In the genomic region with DNA sequence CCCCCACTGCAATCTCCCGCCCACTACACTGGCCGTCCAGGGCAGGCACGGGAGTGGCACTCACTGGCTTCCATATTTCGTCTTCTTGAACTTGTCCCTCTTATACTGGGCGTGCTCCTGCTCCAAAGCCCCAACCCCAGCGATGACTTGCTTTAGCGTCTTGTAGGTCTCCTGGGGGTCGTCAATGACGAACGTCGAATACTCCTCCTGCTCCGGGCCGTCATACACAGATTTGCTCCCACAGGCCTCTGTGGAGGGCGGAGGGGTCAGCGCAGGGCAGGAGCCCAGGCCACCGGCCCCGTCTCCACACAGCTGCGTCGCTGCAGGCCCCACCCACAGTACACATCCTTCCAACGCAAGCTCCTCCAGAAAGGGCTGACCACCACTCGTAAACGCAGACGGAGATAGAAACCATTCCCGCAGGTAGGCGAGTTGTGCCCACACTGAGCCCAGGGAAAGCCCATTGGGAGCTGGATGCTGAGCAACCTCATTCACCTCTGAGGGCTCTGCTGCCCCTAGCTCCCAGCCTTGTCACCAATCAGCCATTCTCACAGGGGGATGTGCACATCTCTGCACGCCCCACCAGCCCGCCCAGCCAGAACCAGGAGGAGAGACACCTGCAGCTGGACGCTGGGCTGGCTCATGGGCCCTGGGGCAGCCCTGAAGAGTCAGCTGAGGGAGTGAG, we compare ENCODE assay signal across 17 cellular contexts. TPM values are rescaled to one million over a fixed set of nuclear protein-coding genes. Genes with fewer than 3 reads are reported as not detected.
DNase-seq lines count a peak whose midpoint lies in the region; ATAC-seq, FAIRE-seq and TF ChIP-seq lines count a peak whose summit lies in the region.
"Had no signal": no experiment of that assay in that cellular context is flagged by ENCODE, and none has a peak within 500 bp of the region (broad histone marks: within the 10 kb centered on the region; RNA-seq: fewer than 3 reads in every experiment).

No MANE protein-coding gene starts in this region.

- H3K27ac Mint-ChIP-seq in glutamatergic neuron (ENCODE audit: unreplicated experiment) (no peak overlapping the region), endothelial cell (ENCODE audit: unreplicated experiment) (no peak overlapping the region)
- H3K27ac Mint-ChIP-seq: activated CD4-positive, alpha-beta memory T cell treated with anti-CD3 and anti-CD28 coated beads for 36 hours; activated T-helper 1 cell treated with anti-CD3 and anti-CD28 coated beads, Interleukin-12 subunit alpha, Interleukin-12 subunit beta, Interleukin-2, Interleukin-4 antibody, amounts not matched to agents 30 ng/mL and 10 ng/mL and 1 ng/mL, durations not matched to agents 14 hours and 24 hours and 36 hours had no signal

- H4K20me1 ChIP-seq in HepG2 (ENCODE audit: insufficient read depth, low read length): no peaks in the 10 kb centered on the region

- no peak for TF ChIP-seq POLR2A in right lobe of liver (IDR thresholded peaks at IDR 0.05)
- no peak for TF ChIP-seq POLR2A in HepG2 (IDR thresholded peaks at IDR 0.05; ENCODE audit: insufficient read depth in 1 of 2, low read depth in 2 of 2, low read length in 2 of 2)

- H3K4me1 Mint-ChIP-seq in glutamatergic neuron (ENCODE audit: low read depth, unreplicated experiment) (no peaks in the 10 kb centered on the region), endothelial cell (ENCODE audit: unreplicated experiment) (peaks cover 3% of the 10 kb centered on the region)

- POLR2A ChIA-PET in HepG2 (lab: Yijun Ruan, JAX): no interaction called here

- H3K4me2 ChIP-seq in HepG2 (ENCODE audit: low read depth, low read length): no peak overlapping the region

- no peak for TF ChIP-seq EP300 in HepG2 (IDR thresholded peaks at IDR 0.05; ENCODE audit: low read depth in 2 of 2, low read length in 2 of 2)
- TF ChIP-seq EP300 in HepG2 (CRISPR knock-in tag; IDR thresholded peaks at IDR 0.05; ENCODE audit: borderline replicate concordance): no peak

- no TSS peak for BruUV-seq in HepG2 (replicated peaks; lab: Mats Ljungman, UMichigan)

- no peak for TF ChIP-seq CTCF in right lobe of liver (IDR thresholded peaks at IDR 0.05)
- no peak for TF ChIP-seq CTCF in HepG2 (CRISPR knock-in tag; IDR thresholded peaks at IDR 0.05)
- TF ChIP-seq CTCF in glutamatergic neuron (IDR thresholded peaks at IDR 0.05; ENCODE audit: partially characterized antibody, unreplicated experiment): no peak
- no peak for TF ChIP-seq CTCF in omental fat pad (IDR thresholded peaks at IDR 0.05)
- no peak for TF ChIP-seq CTCF in endothelial cell (IDR thresholded peaks at IDR 0.05; ENCODE audit: unreplicated experiment)

- no peak overlapping the region for H3K27ac ChIP-seq in right lobe of liver
- H3K27ac ChIP-seq in HepG2 (ENCODE audit: extremely low read length, insufficient read depth, low read length): no peak overlapping the region

- H3K4me1 ChIP-seq in right lobe of liver: no peaks in the 10 kb centered on the region
- no peaks in the 10 kb centered on the region for H3K4me1 ChIP-seq in HepG2 (ENCODE audit: insufficient read depth, low read length)

- H3K27me3 Mint-ChIP-seq in glutamatergic neuron (ENCODE audit: unreplicated experiment): peaks cover 11% of the 10 kb centered on the region
- peaks cover 10% of the 10 kb centered on the region for H3K27me3 Mint-ChIP-seq in endothelial cell (ENCODE audit: unreplicated experiment)
- H3K27me3 Mint-ChIP-seq: activated CD4-positive, alpha-beta memory T cell treated with anti-CD3 and anti-CD28 coated beads for 36 hours; T-cell had no signal

- H3K36me3 Mint-ChIP-seq in glutamatergic neuron (ENCODE audit: unreplicated experiment): peaks cover 9% of the 10 kb centered on the region
- peaks cover 31% of the 10 kb centered on the region for H3K36me3 Mint-ChIP-seq in endothelial cell (ENCODE audit: low read depth, unreplicated experiment)

- H3K4me3 Mint-ChIP-seq in glutamatergic neuron (ENCODE audit: unreplicated experiment): no peak overlapping the region
- H3K4me3 Mint-ChIP-seq in endothelial cell (ENCODE audit: unreplicated experiment): no peak overlapping the region
- H3K4me3 Mint-ChIP-seq: activated CD4-positive, alpha-beta memory T cell treated with anti-CD3 and anti-CD28 coated beads for 36 hours; activated T-helper 1 cell treated with anti-CD3 and anti-CD28 coated beads, Interleukin-12 subunit alpha, Interleukin-12 subunit beta, Interleukin-2, Interleukin-4 antibody, amounts not matched to agents 30 ng/mL and 10 ng/mL and 1 ng/mL, durations not matched to agents 14 hours and 24 hours and 36 hours; T-cell had no signal

- ATAC-seq in right lobe of liver (no peak), HepG2 (no peak), omental fat pad (ENCODE audit: low FRiP score) (peak; percentile 12), HG02970 (IDR thresholded peaks at IDR 0.05; ENCODE audit: low FRiP score, unreplicated experiment) (no peak), HG02759 (IDR thresholded peaks at IDR 0.05; ENCODE audit: unreplicated experiment) (no peak), GM18519 (IDR thresholded peaks at IDR 0.05; ENCODE audit: low FRiP score, unreplicated experiment) (no peak)

- FAIRE-seq in HepG2 (lab: Jason Lieb, UNC): no peak
- FAIRE-seq: HTR-8/SVneo had no signal

- DNase-seq in right lobe of liver (peak in 2 of 3 donors; percentile 27 to 46), HepG2 (ENCODE audit: low spot score) (no peak), glutamatergic neuron (peak; percentile 11), omental fat pad (ENCODE audit: low spot score) (no peak), endothelial cell (ENCODE audit: low spot score) (no peak)
- DNase-seq: activated CD4-positive, alpha-beta memory T cell treated with anti-CD3 and anti-CD28 coated beads for 36 hours; amygdala; foreskin fibroblast; NCI-H1436; stimulated activated naive CD4-positive, alpha-beta T cell treated with Interleukin-2 at 50 U/mL for 16 hours had no signal

- H3K9ac ChIP-seq in HepG2 (ENCODE audit: insufficient read depth, low read depth, low read length): no peak overlapping the region

- WGBS in right lobe of liver (ENCODE audit: insufficient coverage, low coverage, low lambda C conversion rate, missing lambda C conversion rate): no CpG with 5 or more reads among the region's 28 CpGs
- WGBS in HepG2 (ENCODE audit: low lambda C conversion rate): 67% methylated on average over 21 of the region's 28 CpGs

- H3K27me3 ChIP-seq in right lobe of liver: no peaks in the 10 kb centered on the region
- H3K27me3 ChIP-seq in HepG2 (ENCODE audit: control insufficient read depth in 1 of 2, insufficient read depth in 2 of 2, low read length in 2 of 2): peaks cover 2 to 10% of the 10 kb centered on the region in 2 experiments; a peak in 3 of 5 replicates

- TF ChIP-seq RAD21 in HepG2 (CRISPR knock-in tag; IDR thresholded peaks at IDR 0.05): no peak

- CTCF ChIA-PET in HepG2 (lab: Yijun Ruan, JAX; ENCODE audit: low intra/inter-chr PET ratio, low total read pairs): no interaction called here

- intact Hi-C loops in right lobe of liver (cut with DNase I): no loop called here
- intact Hi-C loops in HepG2 (cut with micrococcal nuclease; ENCODE audit: unreplicated experiment): no loop called here

- no peaks in the 10 kb centered on the region for H3K79me2 ChIP-seq in HepG2 (ENCODE audit: insufficient read depth, low read length)

- no peaks in the 10 kb centered on the region for H3K9me3 ChIP-seq in right lobe of liver
- no peaks in the 10 kb centered on the region for H3K9me3 ChIP-seq in HepG2 (ENCODE audit: low read length)
- H3K9me3 ChIP-seq: mucosa of descending colon had no signal

- H3K4me3 ChIP-seq in right lobe of liver: no peak overlapping the region
- H3K4me3 ChIP-seq in HepG2 (replicated peaks in 1 of 3; ENCODE audit: insufficient read depth in 1 of 3, low read depth in 2 of 3, low read length in 3 of 3): no peak overlapping the region
- H3K4me3 ChIP-seq: mucosa of descending colon had no signal

- H3K36me3 ChIP-seq in right lobe of liver (no peaks in the 10 kb centered on the region), HepG2 (replicated peaks in 1 of 2; ENCODE audit: control insufficient read depth in 1 of 2, insufficient read depth in 2 of 2, low read length in 2 of 2) (no peaks in the 10 kb centered on the region)

- in situ Hi-C loops in HepG2 (cut with HindIII; ENCODE audit: extremely low pct_ligation_motif_present, low pct_unique_long_range_greater_than_20kb): no loop called here

- H3K9me3 Mint-ChIP-seq in glutamatergic neuron (ENCODE audit: unreplicated experiment) (peaks cover 5% of the 10 kb centered on the region), endothelial cell (ENCODE audit: unreplicated experiment) (peaks cover 5% of the 10 kb centered on the region)
- H3K9me3 Mint-ChIP-seq: activated CD4-positive, alpha-beta memory T cell treated with anti-CD3 and anti-CD28 coated beads for 36 hours; activated T-helper 1 cell treated with anti-CD3 and anti-CD28 coated beads, Interleukin-12 subunit alpha, Interleukin-12 subunit beta, Interleukin-2, Interleukin-4 antibody, amounts not matched to agents 30 ng/mL and 10 ng/mL and 1 ng/mL, durations not matched to agents 14 hours and 24 hours and 36 hours; T-cell had no signal

- no peak overlapping the region for H2AFZ ChIP-seq in HepG2 (ENCODE audit: low read length)

RNA-seq across cellular contexts. Expression of a gene that starts 7.9 kb away (rescaled TPM):
- total RNA-seq in right lobe of liver (1 to 10 TPM in 2 of 6 experiments, under 1 TPM in 4; 0.04 to 1.1 (median 0.60) TPM), HepG2 (2016; rRNA removed; fragmentation: Illumina TruSeq; extraction: Trizol) (not detected in 2 replicates), glutamatergic neuron (ENCODE audit: unreplicated experiment) (0.71 TPM), omental fat pad (1 to 10 TPM in 2 of 4 donors, under 1 TPM in 2; 0.13 to 6.9 (median 1.6) TPM), endothelial cell (ENCODE audit: unreplicated experiment) (1.5 TPM)
- not detected in 2 replicates for total RNA-seq in HepG2 (2016; cell fraction: cytosol; rRNA removed; fragmentation: Illumina TruSeq; extraction: Trizol; ENCODE audit: low read depth)
- total RNA-seq in HepG2 (2016; cell fraction: insoluble cytoplasmic fraction; rRNA removed; fragmentation: Illumina TruSeq; extraction: Trizol): not detected in 2 replicates
- not detected in 2 replicates for total RNA-seq in HepG2 (2016; cell fraction: membrane; rRNA removed; fragmentation: Illumina TruSeq; extraction: Trizol)
- not detected in 2 replicates for total RNA-seq in HepG2 (2016; cell fraction: nucleus; rRNA removed; fragmentation: Illumina TruSeq; extraction: Trizol)
- polyA plus RNA-seq in HepG2 (2011; rRNA removed): 0.01 TPM in 1 of 2 replicates, not detected in the other
- not detected in 2 replicates for polyA plus RNA-seq in HepG2 (2011; cell fraction: cytosol; rRNA removed)
- 0.03 TPM in 1 of 2 replicates, not detected in the other for polyA plus RNA-seq in HepG2 (2011; cell fraction: nucleus; rRNA removed)
- polyA plus RNA-seq in HepG2 (2012): not detected in 2 replicates
- polyA plus RNA-seq in HepG2 (2016; cell fraction: cytosol; fragmentation: Illumina TruSeq; extraction: Trizol; ENCODE audit: low read depth): not detected in 2 replicates
- polyA plus RNA-seq in HepG2 (2016; cell fraction: insoluble cytoplasmic fraction; fragmentation: Illumina TruSeq; extraction: Trizol; ENCODE audit: low read depth): not detected in 2 replicates
- polyA plus RNA-seq in HepG2 (2016; cell fraction: membrane; fragmentation: Illumina TruSeq; extraction: Trizol; ENCODE audit: low read depth): not detected in 2 replicates
- not detected in 2 replicates for polyA plus RNA-seq in HepG2 (2016; cell fraction: nucleus; fragmentation: Illumina TruSeq; extraction: Trizol; ENCODE audit: insufficient read depth, low read depth)
- polyA minus RNA-seq in HepG2 (2011; rRNA and poly(A)+ RNA removed; ENCODE audit: low replicate concordance): 1.9 TPM in 1 of 2 replicates, not detected in the other
- polyA minus RNA-seq in HepG2 (2011; cell fraction: cytosol; rRNA and poly(A)+ RNA removed): not detected in 2 replicates
- polyA minus RNA-seq in HepG2 (2011; cell fraction: nucleus; rRNA and poly(A)+ RNA removed): 0.13 TPM in 1 of 2 replicates, not detected in the other

Comparison
In these comparisons a context has a peak if more than half of its experiments do, and no peak if none do; other contexts are left out.
1. DNase-seq: peak in right lobe of liver (2 of 3) and glutamatergic neuron (single experiment); none in HepG2 (single experiment), omental fat pad (single experiment) and endothelial cell (single experiment).